Comparison of ENCODE assay signal across 18 cellular contexts in the genomic region with DNA sequence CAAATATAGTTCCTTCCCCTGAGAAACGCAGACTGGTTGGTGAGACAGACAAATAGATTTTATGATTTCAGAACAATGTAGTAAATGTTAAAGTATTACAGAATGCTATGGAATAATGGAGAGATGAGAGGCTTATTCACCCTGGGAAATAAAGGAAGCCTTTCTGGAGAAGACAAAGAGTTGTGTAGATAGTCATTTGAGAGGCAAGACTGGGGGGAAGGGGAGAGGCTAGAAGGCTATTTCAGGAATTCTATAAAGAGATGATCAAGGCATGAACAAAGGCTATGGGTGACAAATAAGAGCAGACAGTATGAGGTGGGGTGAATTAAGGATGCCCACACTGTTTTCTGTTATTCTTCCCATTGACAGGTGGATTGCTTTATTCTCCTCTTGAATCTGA.
DNase-seq lines count a peak whose midpoint lies in the region; ATAC-seq and TF ChIP-seq lines count a peak whose summit lies in the region.
"Had no signal": no experiment of that assay in that cellular context is flagged by ENCODE, and none has a peak within 500 bp of the region (broad histone marks: within the 10 kb centered on the region; RNA-seq: fewer than 3 reads in every experiment).

No MANE protein-coding gene starts in this region.

- no peak for TF ChIP-seq EP300 in esophagus muscularis mucosa (IDR thresholded peaks at IDR 0.05)

- no peak overlapping the region for H3K4me3 ChIP-seq in esophagus muscularis mucosa
- H3K4me3 ChIP-seq: HAP-1 had no signal

- no peaks in the 10 kb centered on the region for H3K36me3 ChIP-seq in esophagus muscularis mucosa
- H3K36me3 ChIP-seq: BE2C, HAP-1 had no signal

- H3K27ac Mint-ChIP-seq in CD4-positive, alpha-beta T cell = no peak overlapping the region
- H3K27ac Mint-ChIP-seq: CD8-positive, alpha-beta T cell had no signal

- POLR2A ChIA-PET in CD4-positive, alpha-beta T cell (lab: Charles Lee) = no interaction called here

- in situ Hi-C loops in SK-MEL-5 (cut with HindIII; ENCODE audit: low pct_unique_long_range_greater_than_20kb, low sequenced_read_pairs) = no loop called here

- DNase-seq in SK-MEL-5 (ENCODE audit: low read depth, low spot score) = peak; percentile 32
- peak; percentile 21 for DNase-seq in esophagus muscularis mucosa (ENCODE audit: extremely low spot score)
- peak; percentile 86 for DNase-seq in medulla oblongata (ENCODE audit: extremely low spot score)
- DNase-seq in superior temporal gyrus (ENCODE audit: extremely low spot score) = peak; percentile 82
- DNase-seq in CD4-positive, alpha-beta T cell = no peak
- DNase-seq in activated gamma-delta T cell treated with Interleukin-2 at 50 U/mL for 16 hours = no peak
- DNase-seq in activated T-cell treated with anti-CD3 and anti-CD28 coated beads for 4 hours = no peak
- DNase-seq in stimulated activated CD4-positive, alpha-beta T cell treated with anti-CD3 and anti-CD28 coated beads, Interleukin-15, amount 100 ng/mL, for 24 hours = no peak
- DNase-seq: ACHN; BE2C; CD8-positive, alpha-beta T cell; COR-L47; DMS153; DMS79 treated with DMSO at 0.1 percent for 48 hours; EL had no signal

- H3K9me3 Mint-ChIP-seq in CD4-positive, alpha-beta T cell = peaks cover 8% of the 10 kb centered on the region

- H3K27me3 ChIP-seq in esophagus muscularis mucosa = no peaks in the 10 kb centered on the region
- no peaks in the 10 kb centered on the region for H3K27me3 ChIP-seq in CD4-positive, alpha-beta T cell (ENCODE audit: control insufficient read depth, insufficient read depth, low read length)
- H3K27me3 ChIP-seq: BE2C had no signal

- no peak overlapping the region for H3K27ac ChIP-seq in esophagus muscularis mucosa (replicated peaks in 1 of 4)
- no peak overlapping the region for H3K27ac ChIP-seq in CD4-positive, alpha-beta T cell (ENCODE audit: low read depth, low read length)
- H3K27ac ChIP-seq: C4-2B, HL-60 had no signal

- TF ChIP-seq CTCF in esophagus muscularis mucosa (IDR thresholded peaks at IDR 0.05) = no peak
- TF ChIP-seq CTCF in CD4-positive, alpha-beta T cell (IDR thresholded peaks at IDR 0.05) = no peak

- no peak overlapping the region for H3K4me3 Mint-ChIP-seq in CD4-positive, alpha-beta T cell
- H3K4me3 Mint-ChIP-seq: CD8-positive, alpha-beta T cell had no signal

- H3K4me1 Mint-ChIP-seq in CD4-positive, alpha-beta T cell (ENCODE audit: low read depth) = no peaks in the 10 kb centered on the region

- no peaks in the 10 kb centered on the region for H3K4me1 ChIP-seq in esophagus muscularis mucosa
- H3K4me1 ChIP-seq: BE2C, HAP-1 had no signal

- H3K36me3 Mint-ChIP-seq in CD4-positive, alpha-beta T cell (ENCODE audit: low read depth) = no peaks in the 10 kb centered on the region
- H3K36me3 Mint-ChIP-seq: CD8-positive, alpha-beta T cell had no signal

- peaks cover 5% of the 10 kb centered on the region for H3K27me3 Mint-ChIP-seq in CD4-positive, alpha-beta T cell

- H3K9me3 ChIP-seq in esophagus muscularis mucosa = no peaks in the 10 kb centered on the region
- no peaks in the 10 kb centered on the region for H3K9me3 ChIP-seq in CD4-positive, alpha-beta T cell (ENCODE audit: control insufficient read depth, low read length)
- H3K9me3 ChIP-seq: HAP-1 had no signal

- WGBS in esophagus muscularis mucosa = 77% methylated on average over 1 of the region's 1 CpG

- intact Hi-C loops in esophagus muscularis mucosa (cut with DNase I) = no loop called here
- intact Hi-C loops in CD4-positive, alpha-beta T cell (cut with DNase I, micrococcal nuclease) = no loop called here

- no peak for ATAC-seq in CD4-positive, alpha-beta T cell (ENCODE audit: poor library complexity)
- ATAC-seq: CD8-positive, alpha-beta T cell had no signal

- TF ChIP-seq POLR2A in esophagus muscularis mucosa (IDR thresholded peaks at IDR 0.05; ENCODE audit: low read depth) = no peak

- CTCF ChIA-PET in CD4-positive, alpha-beta T cell (lab: Charles Lee) = no interaction called here

Comparison
In these comparisons a context has a peak if more than half of its experiments do, and no peak if none do; other contexts are left out.
1. DNase-seq: peak in SK-MEL-5 (single experiment), esophagus muscularis mucosa (single experiment), medulla oblongata (single experiment) and superior temporal gyrus (single experiment); none in CD4-positive, alpha-beta T cell (0 of 10), activated gamma-delta T cell treated with Interleukin-2 at 50 U/mL for 16 hours (single experiment), activated T-cell treated with anti-CD3 and anti-CD28 coated beads for 4 hours (single experiment) and stimulated activated CD4-positive, alpha-beta T cell treated with anti-CD3 and anti-CD28 coated beads, Interleukin-15, amount 100 ng/mL, for 24 hours (single experiment).